1 cellular context compared by ENCODE assay signal in the genomic region with DNA sequence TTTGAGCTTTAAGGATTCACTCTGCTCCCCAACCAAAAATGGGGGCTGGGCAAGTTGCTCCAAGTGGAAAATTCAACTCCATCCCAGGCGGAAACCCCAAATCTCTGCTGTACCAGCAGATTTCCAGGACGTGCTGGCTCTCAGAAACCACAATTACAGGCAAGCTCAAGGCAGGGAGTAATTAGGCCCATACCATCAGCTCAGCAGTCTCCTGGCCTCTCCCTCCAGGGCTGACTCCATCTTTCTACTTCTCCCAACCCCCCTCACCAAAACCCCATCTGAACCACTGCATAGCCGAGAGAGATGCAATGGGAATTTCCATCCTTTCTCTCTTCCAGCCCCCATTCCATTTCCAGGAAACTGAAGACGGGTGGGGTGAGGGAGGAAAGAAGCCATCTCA.
TF ChIP-seq lines count a peak whose summit lies in the region.

No MANE protein-coding gene starts in this region.

TF ChIP-seq in H1, 55 proteins besides CTCF, POLR2A, EP300 and RAD21:
- TF ChIP-seq, protein P1, sequence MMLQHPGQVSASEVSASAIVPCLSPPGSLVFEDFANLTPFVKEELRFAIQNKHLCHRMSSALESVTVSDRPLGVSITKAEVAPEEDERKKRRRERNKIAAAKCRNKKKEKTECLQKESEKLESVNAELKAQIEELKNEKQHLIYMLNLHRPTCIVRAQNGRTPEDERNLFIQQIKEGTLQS (IDR thresholded peaks at IDR 0.05; ENCODE audit: insufficient read depth, low read depth, low read length), result no peak
- TF ChIP-seq CREB1 (IDR thresholded peaks at IDR 0.05) (no peak), SIN3A (conservative IDR thresholded peaks at IDR 0.05 in 1 of 2, IDR thresholded peaks at IDR 0.05 in 1 of 2; ENCODE audit: low read depth in 1 of 2, low read length in 2 of 2) (no peak), KDM1A (IDR thresholded peaks at IDR 0.05; ENCODE audit: borderline replicate concordance, low read length) (no peak), CBX8 (IDR thresholded peaks at IDR 0.05; ENCODE audit: borderline replicate concordance, low read depth, low read length) (no peak), PHF8 (conservative IDR thresholded peaks at IDR 0.05; ENCODE audit: low read depth, low read length) (no peak), GABPA (IDR thresholded peaks at IDR 0.05; ENCODE audit: borderline replicate concordance, insufficient read depth, low read length) (no peak), RXRA (IDR thresholded peaks at IDR 0.05; ENCODE audit: insufficient read depth, low read depth, low read length) (no peak), KDM4A (IDR thresholded peaks at IDR 0.05; ENCODE audit: low read depth, low read length, severe bottlenecking) (no peak), ASH2L (IDR thresholded peaks at IDR 0.05; ENCODE audit: low read length) (no peak), BCL11A (IDR thresholded peaks at IDR 0.05; ENCODE audit: low read depth in 2 of 2, low read length in 2 of 2) (no peak)
